ENCODE assay signal across 15 cellular contexts in genomic region chr1:203095061-203095690, GRCh38. TPM values are rescaled to one million over a fixed set of nuclear protein-coding genes. Genes with fewer than 3 reads are reported as not detected.
DNase-seq lines count a peak whose midpoint lies in the region; ATAC-seq and TF ChIP-seq lines count a peak whose summit lies in the region.
"Had no signal": no experiment of that assay in that cellular context is flagged by ENCODE, and none has a peak within 500 bp of the region (broad histone marks: within the 10 kb centered on the region; RNA-seq: fewer than 3 reads in every experiment).

No MANE protein-coding gene starts in this region.

- TF ChIP-seq CTCF in HEK293 (tag by site-specific recombination; IDR thresholded peaks at IDR 0.05) (no peak), osteoblast (IDR thresholded peaks at IDR 0.05; ENCODE audit: extremely low read depth, low read depth, low read length) (no peak), left ventricle myocardium inferior (IDR thresholded peaks at IDR 0.05; ENCODE audit: borderline replicate concordance) (no peak)

- H3K79me2 ChIP-seq in osteoblast (ENCODE audit: insufficient read depth, low read length): no peaks in the 10 kb centered on the region

- ATAC-seq in GM19351 (IDR thresholded peaks at IDR 0.05; ENCODE audit: unreplicated experiment): no peak
- ATAC-seq: CD8-positive, alpha-beta T cell had no signal

- POLR2A ChIA-PET in HEK293 (lab: Yijun Ruan, JAX): no interaction called here

- intact Hi-C loops in left ventricle myocardium inferior (cut with micrococcal nuclease): no loop called here

- no peaks in the 10 kb centered on the region for H3K4me1 ChIP-seq in HEK293 (ENCODE audit: control insufficient read depth, insufficient read depth, low read length)
- no peaks in the 10 kb centered on the region for H3K4me1 ChIP-seq in adipocyte (ENCODE audit: control insufficient read depth, insufficient read depth, low read length)
- H3K4me1 ChIP-seq in osteoblast (ENCODE audit: insufficient read depth, low read length): no peaks in the 10 kb centered on the region
- no peaks in the 10 kb centered on the region for H3K4me1 ChIP-seq in left ventricle myocardium inferior

- no peaks in the 10 kb centered on the region for H4K20me1 ChIP-seq in osteoblast (ENCODE audit: insufficient read depth, low read length)

- H3K9ac ChIP-seq in adipocyte (ENCODE audit: low read length): no peak overlapping the region

- no peak overlapping the region for H2AFZ ChIP-seq in osteoblast (ENCODE audit: low read length)

- H3K27ac ChIP-seq in HEK293 (ENCODE audit: extremely low read depth, low read depth, low read length) (no peak overlapping the region), osteoblast (ENCODE audit: low read depth, low read length) (no peak overlapping the region), left ventricle myocardium inferior (replicated peaks) (no peak overlapping the region)

- no peaks in the 10 kb centered on the region for H3K9me3 ChIP-seq in HEK293 (ENCODE audit: control insufficient read depth, insufficient read depth, low read depth, low read length)
- peaks cover 31% of the 10 kb centered on the region for H3K9me3 ChIP-seq in adipocyte (ENCODE audit: control insufficient read depth, low read length)
- peaks cover 3% of the 10 kb centered on the region for H3K9me3 ChIP-seq in osteoblast (ENCODE audit: low read depth, low read length)
- H3K9me3 ChIP-seq in left ventricle myocardium inferior (replicated peaks): peaks cover 25% of the 10 kb centered on the region

- CTCF ChIA-PET in HEK293 (lab: Yijun Ruan, JAX): interaction anchor here (0.6 to 2.9 kb wide), 2 partner anchors 11 to 227 kb away, joined by 3 to 10 read pairs; no protein-coding TSS in a partner anchor

- H3K36me3 ChIP-seq in HEK293 (ENCODE audit: control insufficient read depth in 2 of 2, insufficient read depth in 1 of 2, low read length in 2 of 2) (no peaks in the 10 kb centered on the region), adipocyte (ENCODE audit: control insufficient read depth, insufficient read depth, low read length, severe bottlenecking) (no peaks in the 10 kb centered on the region), osteoblast (ENCODE audit: insufficient read depth, low read length) (no peaks in the 10 kb centered on the region), left ventricle myocardium inferior (no peaks in the 10 kb centered on the region)

- DNase-seq in NOMO-1 treated with DMSO at 0.1 percent for 48 hours (lab: John Stamatoyannopoulos, UW; ENCODE audit: unreplicated experiment): peak; percentile 14
- DNase-seq in NOMO-1 treated with dmso at 0.1 percent for 144 hours (lab: John Stamatoyannopoulos, UW; ENCODE audit: unreplicated experiment): no peak
- DNase-seq in adipocyte (ENCODE audit: low read depth): no peak
- DNase-seq in osteoblast (ENCODE audit: insufficient read length, low spot score, missing footprints): peak; percentile 31
- DNase-seq in left ventricle myocardium inferior: no peak
- DNase-seq: CD8-positive, alpha-beta T cell; COR-L47; DMS79 treated with DMSO at 0.1 percent for 48 hours; EL; HCEC 1CT had no signal

- H3K4me3 ChIP-seq in HEK293 (ENCODE audit: low read depth, low read length) (no peak overlapping the region), adipocyte (ENCODE audit: low read length) (peak overlapping the region; percentile 7), osteoblast (ENCODE audit: insufficient read depth, low read length) (no peak overlapping the region), left ventricle myocardium inferior (no peak overlapping the region)

- peaks cover 25% of the 10 kb centered on the region for H3K27me3 ChIP-seq in adipocyte (replicated peaks; ENCODE audit: control insufficient read depth, insufficient read depth, low read length)
- peaks cover 31% of the 10 kb centered on the region for H3K27me3 ChIP-seq in osteoblast (ENCODE audit: insufficient read depth, low read length)
- peaks cover 21% of the 10 kb centered on the region for H3K27me3 ChIP-seq in left ventricle myocardium inferior (ENCODE audit: low read depth)

- H3K4me2 ChIP-seq in osteoblast (ENCODE audit: insufficient read depth, low read length): no peak overlapping the region

TF ChIP-seq in HEK293, 187 proteins besides CTCF, POLR2A, EP300 and RAD21:
- TF ChIP-seq SETDB1 (IDR thresholded peaks at IDR 0.05; ENCODE audit: insufficient read length, low read length) (peak; percentile 99), ZNF529 (tag by site-specific recombination; IDR thresholded peaks at IDR 0.05; ENCODE audit: insufficient replicate concordance) (peak; percentile 38), GLIS2 (tag by site-specific recombination; IDR thresholded peaks at IDR 0.05) (no peak), TRIM28 (IDR thresholded peaks at IDR 0.05; ENCODE audit: borderline replicate concordance, low read length) (peak; percentile 95; the same call in 1 of the 2 replicates), SALL2 (tag by site-specific recombination; IDR thresholded peaks at IDR 0.05; ENCODE audit: borderline replicate concordance) (no peak), ZNF248 (tag by site-specific recombination; IDR thresholded peaks at IDR 0.05) (no peak), ZNF610 (tag by site-specific recombination; IDR thresholded peaks at IDR 0.05; ENCODE audit: borderline replicate concordance) (0 out of 2 replicates have a peak, but pooled peaks have one; percentile 23), ZNF530 (tag by site-specific recombination; IDR thresholded peaks at IDR 0.05; ENCODE audit: low read depth) (no peak), ZNF510 (tag by site-specific recombination; IDR thresholded peaks at IDR 0.05; ENCODE audit: insufficient replicate concordance) (peak; percentile 28), ZNF549 (tag by site-specific recombination; IDR thresholded peaks at IDR 0.05) (0 out of 2 replicates have a peak, but pooled peaks have one; percentile 32), ZNF626 (tag by site-specific recombination; IDR thresholded peaks at IDR 0.05) (peak; percentile 95), ZNF639 (tag by site-specific recombination; IDR thresholded peaks at IDR 0.05) (no peak), ZXDB (tag by site-specific recombination; IDR thresholded peaks at IDR 0.05) (no peak), ZNF488 (tag by site-specific recombination; IDR thresholded peaks at IDR 0.05) (no peak), ZNF362 (tag by site-specific recombination; IDR thresholded peaks at IDR 0.05) (no peak), ZNF561 (tag by site-specific recombination; IDR thresholded peaks at IDR 0.05; ENCODE audit: borderline replicate concordance) (no peak), ZIC2 (tag by site-specific recombination; IDR thresholded peaks at IDR 0.05) (no peak)

RNA-seq across cellular contexts. Expression of gene MYOG, which starts 9.4 kb away (rescaled TPM):
- total RNA-seq in osteoblast (not detected in 2 replicates), left ventricle myocardium inferior (not detected)
- total RNA-seq: A673; CD8-positive, alpha-beta T cell; H4; HT1080 had no signal

RNA-seq across cellular contexts. Expression of gene ADORA1, which starts 32.4 kb away (rescaled TPM):
- total RNA-seq in osteoblast (4.0 and 9.1 TPM in 2 replicates), left ventricle myocardium inferior (16.4 TPM)
- total RNA-seq: CD8-positive, alpha-beta T cell had no signal

Comparison
In these comparisons a context has a peak if more than half of its experiments do, and no peak if none do; other contexts are left out.
1. DNase-seq: peak in NOMO-1 treated with DMSO at 0.1 percent for 48 hours (single experiment) and osteoblast (single experiment); none in NOMO-1 treated with dmso at 0.1 percent for 144 hours (single experiment), adipocyte (single experiment) and left ventricle myocardium inferior (single experiment).